Comparison of ENCODE assay signal across 1 cellular context in genomic region chr17:15981646-15982580, GRCh38.
TF ChIP-seq lines count a peak whose summit lies in the region.

No MANE protein-coding gene starts in this region.

TF ChIP-seq in K562, 482 proteins besides CTCF, POLR2A, EP300 and RAD21 (continued from another document):
- TF ChIP-seq NFE2L1 (tag; IDR thresholded peaks at IDR 0.05; ENCODE audit: borderline replicate concordance, low read depth) (peak; percentile 83), KDM4B (IDR thresholded peaks at IDR 0.05; ENCODE audit: borderline replicate concordance in 2 of 2, low read depth in 1 of 2) (no peak), MTA2 (IDR thresholded peaks at IDR 0.05; ENCODE audit: low read depth) (0 out of 2 replicates have a peak, but pooled peaks have one; percentile 5), THRB (CRISPR knock-in tag; conservative IDR thresholded peaks at IDR 0.05) (no peak), NCOR1 (IDR thresholded peaks at IDR 0.05) (0 out of 2 replicates have a peak, but pooled peaks have one; percentile 35), C11orf30 (IDR thresholded peaks at IDR 0.05; ENCODE audit: low read depth) (peak; percentile 97), CBFA2T3 (IDR thresholded peaks at IDR 0.05) (peak; percentile 62), KLF13 (tag; IDR thresholded peaks at IDR 0.05; ENCODE audit: borderline replicate concordance, low read depth) (no peak), MTA1 (IDR thresholded peaks at IDR 0.05; ENCODE audit: borderline replicate concordance) (0 out of 2 replicates have a peak, but pooled peaks have one; percentile 43), NR4A1 (CRISPR knock-in tag; IDR thresholded peaks at IDR 0.05) (no peak), NR4A1 (tag; IDR thresholded peaks at IDR 0.05) (0 out of 2 replicates have a peak, but pooled peaks have one; percentile 24), NBN (IDR thresholded peaks at IDR 0.05; ENCODE audit: low read depth) (peak; percentile 47; the same call in 1 of the 2 replicates), SREBF2 (CRISPR knock-in tag; IDR thresholded peaks at IDR 0.05) (no peak), ZFP91 (CRISPR knock-in tag; IDR thresholded peaks at IDR 0.05) (no peak), MTF1 (CRISPR knock-in tag; IDR thresholded peaks at IDR 0.05; ENCODE audit: borderline replicate concordance) (no peak), DACH1 (IDR thresholded peaks at IDR 0.05; ENCODE audit: partially characterized antibody) (peak; percentile 35), HDAC2 (IDR thresholded peaks at IDR 0.05) (peak; percentile 85), MEIS2 (IDR thresholded peaks at IDR 0.05; ENCODE audit: partially characterized antibody) (no peak), MAFK (IDR thresholded peaks at IDR 0.05; ENCODE audit: low read length) (peak; percentile 70; the same call in 1 of the 2 replicates), RUNX1 (IDR thresholded peaks at IDR 0.05; ENCODE audit: low read depth) (no peak), RNF2 (IDR thresholded peaks at IDR 0.05) (no peak), KAT8 (IDR thresholded peaks at IDR 0.05; ENCODE audit: low read depth) (no peak), JUND (IDR thresholded peaks at IDR 0.05; ENCODE audit: borderline replicate concordance, low read depth, low read length) (peak; percentile 26; the same call in 1 of the 2 replicates), JUND (tag; IDR thresholded peaks at IDR 0.05; ENCODE audit: borderline replicate concordance, low read depth, low read length) (peak; percentile 20; the same call in 1 of the 3 replicates), SOX6 (IDR thresholded peaks at IDR 0.05) (peak; percentile 71), ELF2 (CRISPR knock-in tag; IDR thresholded peaks at IDR 0.05) (no peak), DPF2 (IDR thresholded peaks at IDR 0.05) (peak; percentile 92), CXXC5 (CRISPR knock-in tag; IDR thresholded peaks at IDR 0.05) (0 out of 2 replicates have a peak, but pooled peaks have one; percentile 8), MCM5 (IDR thresholded peaks at IDR 0.05; ENCODE audit: low read depth) (no peak), ARID1B (IDR thresholded peaks at IDR 0.05) (peak; percentile 86), ZNF146 (CRISPR knock-in tag; IDR thresholded peaks at IDR 0.05; ENCODE audit: unreplicated experiment) (no peak), ZKSCAN8 (CRISPR knock-in tag; IDR thresholded peaks at IDR 0.05) (no peak), GATAD2A (IDR thresholded peaks at IDR 0.05) (0 out of 2 replicates have a peak, but pooled peaks have one; percentile 32), NCOA1 (IDR thresholded peaks at IDR 0.05; ENCODE audit: low read depth) (peak; percentile 14; the same call in 1 of the 2 replicates), ZBTB7A (IDR thresholded peaks at IDR 0.05; ENCODE audit: borderline replicate concordance, control insufficient read depth, low read depth, low read length) (peak; percentile 32; the same call in 1 of the 2 replicates), ARID2 (IDR thresholded peaks at IDR 0.05) (no peak), EHMT2 (IDR thresholded peaks at IDR 0.05) (0 out of 2 replicates have a peak, but pooled peaks have one; percentile 26), TAL1 (IDR thresholded peaks at IDR 0.05) (peak; percentile 11; the same call in 1 of the 2 replicates), BACH1 (tag; IDR thresholded peaks at IDR 0.05) (0 out of 2 replicates have a peak, but pooled peaks have one; percentile 59), MAZ (CRISPR knock-in tag; conservative IDR thresholded peaks at IDR 0.05 in 1 of 2, IDR thresholded peaks at IDR 0.05 in 1 of 2) (0 out of 4 replicates have a peak, but pooled peaks of 1 of the 2 experiments have one; percentile 10)
TF ChIP-seq in K562: peak in this region for 45.
